12 cellular contexts compared by ENCODE assay signal in the genomic region with DNA sequence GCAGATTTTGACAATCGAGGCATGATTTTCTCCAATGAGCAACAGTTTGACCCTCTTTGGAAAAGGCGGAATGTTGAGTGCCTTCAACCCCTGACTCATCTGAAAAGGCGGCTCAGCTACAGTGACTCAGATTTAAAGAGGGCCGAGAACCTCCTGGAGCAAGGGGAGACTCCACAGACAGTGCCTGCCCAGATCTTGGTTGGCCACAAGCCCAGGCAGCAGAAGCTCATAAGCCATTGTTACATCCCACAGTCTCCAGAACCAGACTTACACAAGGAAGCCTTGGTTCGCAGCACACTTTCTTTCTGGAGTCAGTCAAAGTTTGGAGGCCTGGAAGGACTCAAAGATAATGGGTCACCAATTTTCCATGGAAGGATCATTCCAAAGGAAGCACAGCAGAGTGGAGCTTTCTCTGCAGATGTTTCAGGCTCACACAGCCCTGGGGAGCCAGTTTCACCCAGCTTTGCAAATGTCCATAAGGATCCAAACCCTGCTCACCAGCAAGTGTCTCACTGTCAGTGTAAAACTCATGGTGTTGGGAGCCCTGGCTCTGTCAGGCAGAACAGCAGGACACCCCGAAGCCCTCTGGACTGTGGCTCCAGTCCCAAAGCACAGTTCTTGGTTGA. TPM values are rescaled to one million over a fixed set of nuclear protein-coding genes. Genes with fewer than 3 reads are reported as not detected.
DNase-seq lines count a peak whose midpoint lies in the region; ATAC-seq and TF ChIP-seq lines count a peak whose summit lies in the region.
"Had no signal": no experiment of that assay in that cellular context is flagged by ENCODE, and none has a peak within 500 bp of the region (broad histone marks: within the 10 kb centered on the region; RNA-seq: fewer than 3 reads in every experiment).

No MANE protein-coding gene starts in this region.

- DNase-seq in ELR (ENCODE audit: low read depth), result peak; percentile 91
- peak; percentile 94 for DNase-seq in RWPE1 (ENCODE audit: low spot score)
- DNase-seq in putamen (ENCODE audit: low spot score), result no peak
- no peak for DNase-seq in NCI-H2107 (lab: John Stamatoyannopoulos, UW)
- DNase-seq in CD4-positive, alpha-beta T cell, result no peak
- DNase-seq: activated CD8-positive, alpha-beta memory T cell treated with anti-CD3 and anti-CD28 coated beads, Interleukin-2, amount 50 U/mL, for 48 hours; pancreas; stimulated activated CD4-positive, alpha-beta T cell treated with anti-CD3 and anti-CD28 coated beads, Interleukin-4, amount 100 ng/mL, for 1 hour; testis had no signal

- no peaks in the 10 kb centered on the region for H3K9me3 Mint-ChIP-seq in CD4-positive, alpha-beta T cell

- H3K36me3 Mint-ChIP-seq in CD4-positive, alpha-beta T cell (ENCODE audit: low read depth), result peaks cover 24% of the 10 kb centered on the region

- H3K27ac ChIP-seq in RWPE1 (peak overlapping the region; percentile 80), rectal smooth muscle tissue (ENCODE audit: low read depth, low read length) (peak overlapping the region; percentile 2)
- H3K27ac ChIP-seq in CD4-positive, alpha-beta T cell (ENCODE audit: low read depth, low read length), result no peak overlapping the region
- H3K27ac ChIP-seq: pancreas, testis had no signal

- H3K4me1 ChIP-seq in rectal smooth muscle tissue (ENCODE audit: control insufficient read depth, insufficient read depth, low read length), result no peaks in the 10 kb centered on the region
- H3K4me1 ChIP-seq: pancreas, testis had no signal

- POLR2A ChIA-PET in RWPE1 (lab: Yijun Ruan, JAX; ENCODE audit: low non-redundant PET), result no interaction called here
- POLR2A ChIA-PET in CD4-positive, alpha-beta T cell (lab: Charles Lee), result no interaction called here

- peaks cover 5% of the 10 kb centered on the region for H3K4me1 Mint-ChIP-seq in CD4-positive, alpha-beta T cell (ENCODE audit: low read depth)

- H3K27ac Mint-ChIP-seq in CD4-positive, alpha-beta T cell, result no peak overlapping the region

- H3K36me3 ChIP-seq in rectal smooth muscle tissue (ENCODE audit: control insufficient read depth, insufficient read depth, low read length), result no peaks in the 10 kb centered on the region
- H3K36me3 ChIP-seq: pancreas had no signal

- CTCF ChIA-PET in RWPE1 (lab: Yijun Ruan, JAX), result interaction anchor here (0.5 to 0.7 kb wide), 3 partner anchors 9 to 76 kb away, joined by 3 read pairs; no protein-coding TSS in a partner anchor
- CTCF ChIA-PET in CD4-positive, alpha-beta T cell (lab: Charles Lee), result no interaction called here

- TF ChIP-seq CTCF in RWPE1 (conservative IDR thresholded peaks at IDR 0.05; ENCODE audit: low read depth), result no peak
- TF ChIP-seq CTCF in CD4-positive, alpha-beta T cell (IDR thresholded peaks at IDR 0.05), result no peak

- H3K27me3 Mint-ChIP-seq in CD4-positive, alpha-beta T cell, result no peaks in the 10 kb centered on the region

- no peak overlapping the region for H3K4me3 Mint-ChIP-seq in CD4-positive, alpha-beta T cell

- H3K27me3 ChIP-seq in rectal smooth muscle tissue (ENCODE audit: control insufficient read depth, insufficient read depth, low read length), result no peaks in the 10 kb centered on the region
- no peaks in the 10 kb centered on the region for H3K27me3 ChIP-seq in CD4-positive, alpha-beta T cell (ENCODE audit: control insufficient read depth, insufficient read depth, low read length)
- H3K27me3 ChIP-seq: pancreas, testis had no signal

- H3K9me3 ChIP-seq in CD4-positive, alpha-beta T cell (ENCODE audit: control insufficient read depth, low read length), result no peaks in the 10 kb centered on the region
- H3K9me3 ChIP-seq: pancreas, testis had no signal

- no peak overlapping the region for H3K9ac ChIP-seq in rectal smooth muscle tissue (ENCODE audit: low read length)

- H3K4me3 ChIP-seq in rectal smooth muscle tissue (ENCODE audit: low read length), result no peak overlapping the region
- H3K4me3 ChIP-seq: pancreas, testis had no signal

- peak; percentile 96 for ATAC-seq in esophagus mucosa
- no peak for ATAC-seq in HG02970 (IDR thresholded peaks at IDR 0.05; ENCODE audit: low FRiP score, unreplicated experiment)
- no peak for ATAC-seq in CD4-positive, alpha-beta T cell (ENCODE audit: poor library complexity)

- intact Hi-C loops in CD4-positive, alpha-beta T cell (cut with DNase I, micrococcal nuclease), result no loop called here

RNA-seq across cellular contexts. Expression of a gene that starts 13.6 kb away (rescaled TPM):
- 1.6 TPM for total RNA-seq in esophagus mucosa
- 1 to 10 TPM; 2.7 TPM for total RNA-seq in CD4-positive, alpha-beta T cell

Comparison
In these comparisons a context has a peak if more than half of its experiments do, and no peak if none do; other contexts are left out.
1. DNase-seq: peak in ELR (single experiment) and RWPE1 (single experiment); none in putamen (single experiment), NCI-H2107 (single experiment) and CD4-positive, alpha-beta T cell (0 of 10).